ENCODE assay signal across 28 cellular contexts in genomic region chr7:135847242-135847641, GRCh38.
"Had no signal": no experiment of that assay in that cellular context is flagged by ENCODE, and none has a peak within 500 bp of the region (broad histone marks: within the 10 kb centered on the region; RNA-seq: fewer than 3 reads in every experiment).

No MANE protein-coding gene starts in this region.

- H3K27me3 Mint-ChIP-seq: stimulated activated memory B cell treated with anti-CD40 and anti-IgM and Interleukin-4, amounts not matched to agents 10 μg/mL and 1 μg/mL and 100 μg/mL, for 72 hours; stimulated activated naive CD8-positive, alpha-beta T cell treated with anti-CD3 and anti-CD28 coated beads, Interleukin-15, amount 100 ng/mL, for 72 hours; type B pancreatic cell had no signal

- H3K4me1 Mint-ChIP-seq: stimulated activated naive CD8-positive, alpha-beta T cell treated with anti-CD3 and anti-CD28 coated beads, Interleukin-15, amount 100 ng/mL, for 72 hours had no signal

- H3K4me3 ChIP-seq: stomach, suprapubic skin, testis, thoracic aorta, thyroid gland, tibial artery, tibial nerve, transverse colon, upper lobe of left lung, upper lobe of right lung, uterus, vagina had no signal

- ATAC-seq: stimulated activated effector memory CD8-positive, alpha-beta T cell treated with anti-CD3 and anti-CD28 coated beads, Interleukin-12 subunit alpha, Interleukin-12 subunit beta, amount 100 ng/mL, for 72 hours; stimulated activated memory B cell treated with anti-CD40 and anti-IgM and Interleukin-4, amounts not matched to agents 10 μg/mL and 1 μg/mL and 100 μg/mL, for 72 hours; stimulated activated naive B cell treated with anti-CD40 and anti-IgM and Interleukin-4, amounts not matched to agents 10 μg/mL and 1 μg/mL and 100 μg/mL, for 72 hours; stimulated activated naive CD8-positive, alpha-beta T cell treated with anti-CD3 and anti-CD28 coated beads, Interleukin-15, amount 100 ng/mL, for 72 hours; stimulated activated naive CD8-positive, alpha-beta T cell treated with anti-CD3 and anti-CD28 coated beads, Interleukin-15, Interleukin-2, amounts not matched to agents 100 U/mL and 50 U/mL, for 24 hours; upper lobe of right lung had no signal

- DNase-seq: stimulated activated CD4-positive, alpha-beta T cell treated with anti-CD3 and anti-CD28 coated beads, Interleukin-2, amount 100 ng/mL, for 48 hours; stimulated activated CD4-positive, alpha-beta T cell treated with anti-CD3 and anti-CD28 coated beads, Interleukin-4, amount 100 ng/mL, for 1 hour; stimulated activated CD4-positive, alpha-beta T cell treated with anti-CD3 and anti-CD28 coated beads, Interleukin-4, amount 100 ng/mL, for 24 hours; stimulated activated CD4-positive, alpha-beta T cell treated with anti-CD3 and anti-CD28 coated beads, Interleukin-4, amount 100 ng/mL, for 4 hours; stimulated activated CD8-positive, alpha-beta memory T cell treated with anti-CD3 and anti-CD28 coated beads, Interleukin-4, amount 100 ng/mL, for 48 hours; stimulated activated naive B cell treated with anti-CD40 and anti-IgM and Interleukin-4, amounts not matched to agents 10 μg/mL and 1 μg/mL and 100 μg/mL, for 72 hours; stimulated activated naive CD4-positive, alpha-beta T cell; stimulated activated naive CD4-positive, alpha-beta T cell treated with Interleukin-2 at 50 U/mL for 16 hours; stimulated activated naive CD8-positive, alpha-beta T cell treated with anti-CD3 and anti-CD28 coated beads, Interleukin-15, amount 100 ng/mL, for 72 hours; stimulated activated naive CD8-positive, alpha-beta T cell treated with anti-CD3 and anti-CD28 coated beads, Interleukin-15, Interleukin-2, amounts not matched to agents 100 U/mL and 50 U/mL, for 24 hours; stomach; substantia nigra; testis; thyroid gland; tibial artery; transverse colon; trophoblast cell; upper lobe of left lung; upper lobe of right lung; uterus had no signal

- H3K4me3 Mint-ChIP-seq: stimulated activated effector memory CD8-positive, alpha-beta T cell treated with anti-CD3 and anti-CD28 coated beads, Interleukin-12 subunit alpha, Interleukin-12 subunit beta, amount 100 ng/mL, for 72 hours; stimulated activated memory B cell treated with anti-CD40 and anti-IgM and Interleukin-4, amounts not matched to agents 10 μg/mL and 1 μg/mL and 100 μg/mL, for 72 hours; stimulated activated naive B cell treated with anti-CD40 and anti-IgM and Interleukin-4, amounts not matched to agents 10 μg/mL and 1 μg/mL and 100 μg/mL, for 72 hours; stimulated activated naive CD8-positive, alpha-beta T cell treated with anti-CD3 and anti-CD28 coated beads, Interleukin-15, amount 100 ng/mL, for 72 hours; stimulated activated naive CD8-positive, alpha-beta T cell treated with anti-CD3 and anti-CD28 coated beads, Interleukin-15, Interleukin-2, amounts not matched to agents 100 ng/mL and 50 ng/mL, for 24 hours; type B pancreatic cell had no signal

- H3K27ac Mint-ChIP-seq: stimulated activated effector memory CD8-positive, alpha-beta T cell treated with anti-CD3 and anti-CD28 coated beads, Interleukin-12 subunit alpha, Interleukin-12 subunit beta, amount 100 ng/mL, for 72 hours; stimulated activated memory B cell treated with anti-CD40 and anti-IgM and Interleukin-4, amounts not matched to agents 10 μg/mL and 1 μg/mL and 100 μg/mL, for 72 hours; stimulated activated naive B cell treated with anti-CD40 and anti-IgM and Interleukin-4, amounts not matched to agents 10 μg/mL and 1 μg/mL and 100 μg/mL, for 72 hours; stimulated activated naive CD8-positive, alpha-beta T cell treated with anti-CD3 and anti-CD28 coated beads, Interleukin-15, Interleukin-2, amounts not matched to agents 100 ng/mL and 50 ng/mL, for 24 hours; type B pancreatic cell had no signal

- H3K36me3 Mint-ChIP-seq: stimulated activated effector memory CD8-positive, alpha-beta T cell treated with anti-CD3 and anti-CD28 coated beads, Interleukin-12 subunit alpha, Interleukin-12 subunit beta, amount 100 ng/mL, for 72 hours; stimulated activated memory B cell treated with anti-CD40 and anti-IgM and Interleukin-4, amounts not matched to agents 10 μg/mL and 1 μg/mL and 100 μg/mL, for 72 hours; stimulated activated naive B cell treated with anti-CD40 and anti-IgM and Interleukin-4, amounts not matched to agents 10 μg/mL and 1 μg/mL and 100 μg/mL, for 72 hours; type B pancreatic cell had no signal

- H3K9me3 Mint-ChIP-seq: stimulated activated effector memory CD8-positive, alpha-beta T cell treated with anti-CD3 and anti-CD28 coated beads, Interleukin-12 subunit alpha, Interleukin-12 subunit beta, amount 100 ng/mL, for 72 hours; stimulated activated naive CD8-positive, alpha-beta T cell treated with anti-CD3 and anti-CD28 coated beads, Interleukin-15, Interleukin-2, amounts not matched to agents 100 ng/mL and 50 ng/mL, for 24 hours had no signal
